ENCODE assay signal across 7 cellular contexts in genomic region chr14:78086342-78086741, GRCh38.
"Had no signal": no experiment of that assay in that cellular context is flagged by ENCODE, and none has a peak within 500 bp of the region (broad histone marks: within the 10 kb centered on the region; RNA-seq: fewer than 3 reads in every experiment).

No MANE protein-coding gene starts in this region.

- FAIRE-seq: H54, HTR-8/SVneo had no signal

- H3K36me3 Mint-ChIP-seq: IgD-negative memory B cell had no signal

- H3K27ac Mint-ChIP-seq: IgD-negative memory B cell had no signal

- DNase-seq: GOT3, H9, HCEC 1CT, KBM-7 had no signal

- H3K9me3 Mint-ChIP-seq: H9, IgD-negative memory B cell had no signal

- H3K4me1 Mint-ChIP-seq: IgD-negative memory B cell had no signal

- H3K4me3 Mint-ChIP-seq: H9, IgD-negative memory B cell had no signal
